8 cellular contexts compared by ENCODE assay signal in genomic region chr11:117179048-117179999, GRCh38. TPM values are rescaled to one million over a fixed set of nuclear protein-coding genes. Genes with fewer than 3 reads are reported as not detected.
DNase-seq lines count a peak whose midpoint lies in the region; ATAC-seq, FAIRE-seq and TF ChIP-seq lines count a peak whose summit lies in the region.

No MANE protein-coding gene starts in this region.

- H3K4me3 Mint-ChIP-seq in T-helper 2 cell treated with Interferon-gamma antibody and Interleukin-4, amounts not matched to agents 5 μg/mL and 100 μg/mL, for 36 hours, result peak overlapping the region; percentile 96
- peak overlapping the region; percentile 88 for H3K4me3 Mint-ChIP-seq in central memory CD8-positive, alpha-beta T cell

- FAIRE-seq in GM19239 (lab: Jason Lieb, UNC) (peak; percentile 97), HepG2 (lab: Jason Lieb, UNC) (no peak)

- peaks cover 42% of the 10 kb centered on the region for H3K4me1 ChIP-seq in HepG2 (ENCODE audit: insufficient read depth, low read length)

- no peaks in the 10 kb centered on the region; the same call in 1 of the 2 replicates for H4K20me1 ChIP-seq in HepG2 (ENCODE audit: insufficient read depth, low read length)

- TF ChIP-seq CTCF in BJ (IDR thresholded peaks at IDR 0.05; ENCODE audit: insufficient read depth, low read depth, low read length), result no peak
- no peak for TF ChIP-seq CTCF in HepG2 (CRISPR knock-in tag; IDR thresholded peaks at IDR 0.05)

- no peaks in the 10 kb centered on the region for H3K27me3 Mint-ChIP-seq in T-helper 2 cell treated with Interferon-gamma antibody and Interleukin-4, amounts not matched to agents 5 μg/mL and 100 μg/mL, for 36 hours (ENCODE audit: low read depth)
- no peaks in the 10 kb centered on the region for H3K27me3 Mint-ChIP-seq in central memory CD8-positive, alpha-beta T cell

- H3K4me1 Mint-ChIP-seq in T-helper 2 cell treated with Interferon-gamma antibody and Interleukin-4, amounts not matched to agents 5 μg/mL and 100 μg/mL, for 36 hours (ENCODE audit: low read depth), result peaks cover 27% of the 10 kb centered on the region
- H3K4me1 Mint-ChIP-seq in central memory CD8-positive, alpha-beta T cell, result peaks cover 29% of the 10 kb centered on the region

- TF ChIP-seq RAD21 in HepG2 (CRISPR knock-in tag; IDR thresholded peaks at IDR 0.05), result no peak

- peak overlapping the region; percentile 90 for H3K4me2 ChIP-seq in HepG2 (ENCODE audit: low read depth, low read length)

- H3K9me3 ChIP-seq in HepG2 (ENCODE audit: low read length), result no peaks in the 10 kb centered on the region

- 0% methylated on average over 3 of the region's 39 CpGs for WGBS in HepG2 (ENCODE audit: low lambda C conversion rate)

- intact Hi-C loops in HepG2 (cut with micrococcal nuclease; ENCODE audit: unreplicated experiment), result no loop called here

- DNase-seq in BJ (ENCODE audit: low read depth) (no peak), GM19239 (ENCODE audit: insufficient read length, low spot score) (no peak), HepG2 (ENCODE audit: low spot score) (no peak), NCI-H2029 (lab: John Stamatoyannopoulos, UW) (no peak)
- DNase-seq in T-helper 2 cell treated with Interferon-gamma antibody and Interleukin-4, amounts not matched to agents 5 μg/mL and 100 μg/mL, for 36 hours (ENCODE audit: low spot score), result peak; percentile 42
- peak; percentile 38 to 39 for DNase-seq in central memory CD8-positive, alpha-beta T cell (ENCODE audit: low spot score in 2 of 2)
- DNase-seq in stimulated activated CD4-positive, alpha-beta T cell treated with anti-CD3 and anti-CD28 coated beads, TNF-alpha, amount 100 ng/mL, for 48 hours (ENCODE audit: low read depth in 3 of 3), result peak in 2 of 3 donors; percentile 11 to 36

- ATAC-seq in HG03439 (IDR thresholded peaks at IDR 0.05; ENCODE audit: unreplicated experiment) (peak; percentile 34), HepG2 (peak; percentile 70)
- ATAC-seq in central memory CD8-positive, alpha-beta T cell (replicated peaks; ENCODE audit: extremely low read depth, poor library complexity, severe bottlenecking), result peak; percentile 59

- no peaks in the 10 kb centered on the region for H3K9me3 Mint-ChIP-seq in T-helper 2 cell treated with Interferon-gamma antibody and Interleukin-4, amounts not matched to agents 5 μg/mL and 100 μg/mL, for 36 hours
- no peaks in the 10 kb centered on the region for H3K9me3 Mint-ChIP-seq in central memory CD8-positive, alpha-beta T cell

- peak overlapping the region; percentile 73 for H3K27ac ChIP-seq in HepG2 (ENCODE audit: extremely low read length, insufficient read depth, low read length)

- H3K27me3 ChIP-seq in BJ (ENCODE audit: control insufficient read depth, insufficient read depth, low read length) (no peaks in the 10 kb centered on the region), HepG2 (ENCODE audit: control insufficient read depth in 1 of 2, insufficient read depth in 2 of 2, low read length in 2 of 2) (no peaks in the 10 kb centered on the region; a peak in 1 of 5 replicates)

- no peak for TF ChIP-seq POLR2A in HepG2 (IDR thresholded peaks at IDR 0.05; ENCODE audit: insufficient read depth in 1 of 2, low read depth in 2 of 2, low read length in 2 of 2)

- POLR2A ChIA-PET in BJ (lab: Charles Lee) (interaction anchor here (0.6 to 0.9 kb wide), 3 partner anchors 18 to 43 kb away, joined by 3 to 6 read pairs (median 4); no protein-coding TSS in a partner anchor), HepG2 (lab: Yijun Ruan, JAX) (interaction anchor here (0.8 to 2.4 kb wide), 13 partner anchors 9 to 406 kb away, joined by 3 to 41 read pairs (median 5); partner anchors contain the start of genes APOA1, BUD13, CEP164 and PAFAH1B2)

- H2AFZ ChIP-seq in HepG2 (ENCODE audit: low read length), result no peak overlapping the region

- H3K36me3 Mint-ChIP-seq in T-helper 2 cell treated with Interferon-gamma antibody and Interleukin-4, amounts not matched to agents 5 μg/mL and 100 μg/mL, for 36 hours (ENCODE audit: low read depth), result peaks cover 4% of the 10 kb centered on the region
- peaks cover 14% of the 10 kb centered on the region for H3K36me3 Mint-ChIP-seq in central memory CD8-positive, alpha-beta T cell (ENCODE audit: insufficient read depth)

- H3K27ac Mint-ChIP-seq in T-helper 2 cell treated with Interferon-gamma antibody and Interleukin-4, amounts not matched to agents 5 μg/mL and 100 μg/mL, for 36 hours, result peak overlapping the region; percentile 90
- peak overlapping the region; percentile 90 for H3K27ac Mint-ChIP-seq in central memory CD8-positive, alpha-beta T cell (ENCODE audit: low read depth)

- peak overlapping the region; percentile 71 for H3K4me3 ChIP-seq in BJ (ENCODE audit: low read depth, low read length)
- peak overlapping the region; percentile 82 to 97 (median 83) for H3K4me3 ChIP-seq in HepG2 (replicated peaks in 1 of 3; ENCODE audit: insufficient read depth in 1 of 3, low read depth in 2 of 3, low read length in 3 of 3)

- peaks cover 6% of the 10 kb centered on the region for H3K79me2 ChIP-seq in HepG2 (ENCODE audit: insufficient read depth, low read length)

- CTCF ChIA-PET in BJ (lab: Yijun Ruan, JAX), result interaction anchor here (0.6 to 4.1 kb wide), 7 partner anchors 7 to 80 kb away, joined by 4 to 44 read pairs (median 19); partner anchors contain the start of genes PCSK7 and RNF214
- CTCF ChIA-PET in HepG2 (lab: Yijun Ruan, JAX; ENCODE audit: low intra/inter-chr PET ratio, low total read pairs), result no interaction called here

- in situ Hi-C loops in HepG2 (cut with HindIII; ENCODE audit: extremely low pct_ligation_motif_present, low pct_unique_long_range_greater_than_20kb), result no loop called here

- no TSS peak for BruUV-seq in HepG2 (replicated peaks; lab: Mats Ljungman, UMichigan)

- TF ChIP-seq EP300 in HepG2 (IDR thresholded peaks at IDR 0.05; ENCODE audit: low read depth in 2 of 2, low read length in 2 of 2) (no peak), HepG2 (CRISPR knock-in tag; IDR thresholded peaks at IDR 0.05; ENCODE audit: borderline replicate concordance) (no peak)

- H3K36me3 ChIP-seq in BJ (ENCODE audit: control insufficient read depth, insufficient read depth, low read length) (peaks cover 9% of the 10 kb centered on the region), HepG2 (replicated peaks in 1 of 2; ENCODE audit: control insufficient read depth in 1 of 2, insufficient read depth in 2 of 2, low read length in 2 of 2) (peaks cover 3 to 12% of the 10 kb centered on the region in 2 experiments; a peak in 4 of 5 replicates)

- peak overlapping the region; percentile 79 for H3K9ac ChIP-seq in HepG2 (ENCODE audit: insufficient read depth, low read depth, low read length)

RNA-seq across cellular contexts. Expression of gene SIDT2, which starts 0.8 kb away (rescaled TPM):
- polyA plus RNA-seq in BJ (2011; rRNA removed) (44.4 and 71.3 TPM in 2 replicates), HepG2 (2011; rRNA removed) (26.8 and 28.0 TPM in 2 replicates)
- polyA minus RNA-seq in BJ (2011; rRNA and poly(A)+ RNA removed), result 75.4 and 78.3 TPM in 2 replicates
- total RNA-seq in HepG2 (2016; rRNA removed; fragmentation: Illumina TruSeq; extraction: Trizol), result 6.8 and 11.5 TPM in 2 replicates
- total RNA-seq in HepG2 (2016; cell fraction: cytosol; rRNA removed; fragmentation: Illumina TruSeq; extraction: Trizol; ENCODE audit: low read depth), result 8.7 and 10.3 TPM in 2 replicates
- total RNA-seq in HepG2 (2016; cell fraction: insoluble cytoplasmic fraction; rRNA removed; fragmentation: Illumina TruSeq; extraction: Trizol), result 6.4 and 12.0 TPM in 2 replicates
- 8.6 and 9.5 TPM in 2 replicates for total RNA-seq in HepG2 (2016; cell fraction: membrane; rRNA removed; fragmentation: Illumina TruSeq; extraction: Trizol)
- total RNA-seq in HepG2 (2016; cell fraction: nucleus; rRNA removed; fragmentation: Illumina TruSeq; extraction: Trizol), result 15.6 and 17.2 TPM in 2 replicates
- polyA plus RNA-seq in HepG2 (2011; cell fraction: cytosol; rRNA removed), result 10.5 and 14.3 TPM in 2 replicates
- 82.0 and 109 TPM in 2 replicates for polyA plus RNA-seq in HepG2 (2011; cell fraction: nucleus; rRNA removed)
- 15.1 and 15.4 TPM in 2 replicates for polyA plus RNA-seq in HepG2 (2012)
- 1.9 and 2.2 TPM in 2 replicates for polyA plus RNA-seq in HepG2 (2016; cell fraction: cytosol; fragmentation: Illumina TruSeq; extraction: Trizol; ENCODE audit: low read depth)
- 7.8 and 8.9 TPM in 2 replicates for polyA plus RNA-seq in HepG2 (2016; cell fraction: insoluble cytoplasmic fraction; fragmentation: Illumina TruSeq; extraction: Trizol; ENCODE audit: low read depth)
- polyA plus RNA-seq in HepG2 (2016; cell fraction: membrane; fragmentation: Illumina TruSeq; extraction: Trizol; ENCODE audit: low read depth), result 6.0 and 6.6 TPM in 2 replicates
- polyA plus RNA-seq in HepG2 (2016; cell fraction: nucleus; fragmentation: Illumina TruSeq; extraction: Trizol; ENCODE audit: insufficient read depth, low read depth), result 24.9 and 26.7 TPM in 2 replicates
- polyA minus RNA-seq in HepG2 (2011; rRNA and poly(A)+ RNA removed; ENCODE audit: low replicate concordance), result 25.1 and 71.4 TPM in 2 replicates
- 11.7 and 19.1 TPM in 2 replicates for polyA minus RNA-seq in HepG2 (2011; cell fraction: cytosol; rRNA and poly(A)+ RNA removed)
- 32.3 and 34.8 TPM in 2 replicates for polyA minus RNA-seq in HepG2 (2011; cell fraction: nucleus; rRNA and poly(A)+ RNA removed)

RNA-seq across cellular contexts. Expression of gene TAGLN, which starts 19.8 kb away (rescaled TPM):
- polyA plus RNA-seq in BJ (2011; rRNA removed) (5,131 and 6,322 TPM in 2 replicates), HepG2 (2011; rRNA removed) (12.6 and 14.1 TPM in 2 replicates)
- 562 and 936 TPM in 2 replicates for polyA minus RNA-seq in BJ (2011; rRNA and poly(A)+ RNA removed)
- 75.4 and 93.7 TPM in 2 replicates for total RNA-seq in HepG2 (2016; rRNA removed; fragmentation: Illumina TruSeq; extraction: Trizol)
- 15.8 and 16.5 TPM in 2 replicates for total RNA-seq in HepG2 (2016; cell fraction: cytosol; rRNA removed; fragmentation: Illumina TruSeq; extraction: Trizol; ENCODE audit: low read depth)
- total RNA-seq in HepG2 (2016; cell fraction: insoluble cytoplasmic fraction; rRNA removed; fragmentation: Illumina TruSeq; extraction: Trizol), result 83.7 and 102 TPM in 2 replicates
- 20.1 and 22.3 TPM in 2 replicates for total RNA-seq in HepG2 (2016; cell fraction: membrane; rRNA removed; fragmentation: Illumina TruSeq; extraction: Trizol)
- 36.8 and 37.1 TPM in 2 replicates for total RNA-seq in HepG2 (2016; cell fraction: nucleus; rRNA removed; fragmentation: Illumina TruSeq; extraction: Trizol)
- polyA plus RNA-seq in HepG2 (2011; cell fraction: cytosol; rRNA removed), result 11.6 and 11.8 TPM in 2 replicates
- 25.0 and 34.5 TPM in 2 replicates for polyA plus RNA-seq in HepG2 (2011; cell fraction: nucleus; rRNA removed)
- 3.6 and 5.8 TPM in 2 replicates for polyA plus RNA-seq in HepG2 (2012)
- polyA plus RNA-seq in HepG2 (2016; cell fraction: cytosol; fragmentation: Illumina TruSeq; extraction: Trizol; ENCODE audit: low read depth), result 19.4 and 20.0 TPM in 2 replicates
- 110 TPM in 2 replicates for polyA plus RNA-seq in HepG2 (2016; cell fraction: insoluble cytoplasmic fraction; fragmentation: Illumina TruSeq; extraction: Trizol; ENCODE audit: low read depth)
- 20.4 and 20.8 TPM in 2 replicates for polyA plus RNA-seq in HepG2 (2016; cell fraction: membrane; fragmentation: Illumina TruSeq; extraction: Trizol; ENCODE audit: low read depth)
- polyA plus RNA-seq in HepG2 (2016; cell fraction: nucleus; fragmentation: Illumina TruSeq; extraction: Trizol; ENCODE audit: insufficient read depth, low read depth), result 55.4 and 61.9 TPM in 2 replicates
- 1.5 and 8.0 TPM in 2 replicates for polyA minus RNA-seq in HepG2 (2011; rRNA and poly(A)+ RNA removed; ENCODE audit: low replicate concordance)
- polyA minus RNA-seq in HepG2 (2011; cell fraction: cytosol; rRNA and poly(A)+ RNA removed), result 2.4 and 3.3 TPM in 2 replicates
- 5.0 and 7.5 TPM in 2 replicates for polyA minus RNA-seq in HepG2 (2011; cell fraction: nucleus; rRNA and poly(A)+ RNA removed)

RNA-seq across cellular contexts. Expression of gene PAFAH1B2, which starts 35.2 kb away (rescaled TPM):
- polyA plus RNA-seq in BJ (2011; rRNA removed) (51.2 and 52.8 TPM in 2 replicates), HepG2 (2011; rRNA removed) (27.0 and 28.8 TPM in 2 replicates)
- 113 and 154 TPM in 2 replicates for polyA minus RNA-seq in BJ (2011; rRNA and poly(A)+ RNA removed)
- total RNA-seq in HepG2 (2016; rRNA removed; fragmentation: Illumina TruSeq; extraction: Trizol), result 104 and 178 TPM in 2 replicates
- 34.4 and 37.3 TPM in 2 replicates for total RNA-seq in HepG2 (2016; cell fraction: cytosol; rRNA removed; fragmentation: Illumina TruSeq; extraction: Trizol; ENCODE audit: low read depth)
- 107 and 164 TPM in 2 replicates for total RNA-seq in HepG2 (2016; cell fraction: insoluble cytoplasmic fraction; rRNA removed; fragmentation: Illumina TruSeq; extraction: Trizol)
- 37.1 and 43.1 TPM in 2 replicates for total RNA-seq in HepG2 (2016; cell fraction: membrane; rRNA removed; fragmentation: Illumina TruSeq; extraction: Trizol)
- 42.3 and 46.9 TPM in 2 replicates for total RNA-seq in HepG2 (2016; cell fraction: nucleus; rRNA removed; fragmentation: Illumina TruSeq; extraction: Trizol)
- 21.8 and 24.3 TPM in 2 replicates for polyA plus RNA-seq in HepG2 (2011; cell fraction: cytosol; rRNA removed)
- polyA plus RNA-seq in HepG2 (2011; cell fraction: nucleus; rRNA removed), result 15.1 and 15.4 TPM in 2 replicates
- polyA plus RNA-seq in HepG2 (2012), result 23.9 and 26.9 TPM in 2 replicates
- polyA plus RNA-seq in HepG2 (2016; cell fraction: cytosol; fragmentation: Illumina TruSeq; extraction: Trizol; ENCODE audit: low read depth), result 2.7 and 3.0 TPM in 2 replicates
- polyA plus RNA-seq in HepG2 (2016; cell fraction: insoluble cytoplasmic fraction; fragmentation: Illumina TruSeq; extraction: Trizol; ENCODE audit: low read depth), result 70.7 and 75.2 TPM in 2 replicates
- polyA plus RNA-seq in HepG2 (2016; cell fraction: membrane; fragmentation: Illumina TruSeq; extraction: Trizol; ENCODE audit: low read depth), result 12.5 and 14.8 TPM in 2 replicates
- 26.9 and 30.3 TPM in 2 replicates for polyA plus RNA-seq in HepG2 (2016; cell fraction: nucleus; fragmentation: Illumina TruSeq; extraction: Trizol; ENCODE audit: insufficient read depth, low read depth)
- 84.0 and 119 TPM in 2 replicates for polyA minus RNA-seq in HepG2 (2011; rRNA and poly(A)+ RNA removed; ENCODE audit: low replicate concordance)
- 68.8 and 69.8 TPM in 2 replicates for polyA minus RNA-seq in HepG2 (2011; cell fraction: cytosol; rRNA and poly(A)+ RNA removed)
- polyA minus RNA-seq in HepG2 (2011; cell fraction: nucleus; rRNA and poly(A)+ RNA removed), result 42.0 and 56.1 TPM in 2 replicates

RNA-seq across cellular contexts. Expression of gene PCSK7, which starts 52.5 kb away (rescaled TPM):
- 20.8 and 32.8 TPM in 2 replicates for polyA plus RNA-seq in BJ (2011; rRNA removed)
- polyA minus RNA-seq in BJ (2011; rRNA and poly(A)+ RNA removed), result 28.9 and 29.6 TPM in 2 replicates
- 6.8 and 13.8 TPM in 2 replicates for total RNA-seq in HepG2 (2016; rRNA removed; fragmentation: Illumina TruSeq; extraction: Trizol)
- 7.8 and 8.9 TPM in 2 replicates for total RNA-seq in HepG2 (2016; cell fraction: cytosol; rRNA removed; fragmentation: Illumina TruSeq; extraction: Trizol; ENCODE audit: low read depth)
- total RNA-seq in HepG2 (2016; cell fraction: insoluble cytoplasmic fraction; rRNA removed; fragmentation: Illumina TruSeq; extraction: Trizol), result 8.1 and 12.0 TPM in 2 replicates
- total RNA-seq in HepG2 (2016; cell fraction: membrane; rRNA removed; fragmentation: Illumina TruSeq; extraction: Trizol), result 6.1 and 6.3 TPM in 2 replicates
- total RNA-seq in HepG2 (2016; cell fraction: nucleus; rRNA removed; fragmentation: Illumina TruSeq; extraction: Trizol), result 16.5 and 17.3 TPM in 2 replicates
- polyA plus RNA-seq in HepG2 (2011; rRNA removed), result 13.4 and 14.4 TPM in 2 replicates
- 6.8 and 10.0 TPM in 2 replicates for polyA plus RNA-seq in HepG2 (2011; cell fraction: cytosol; rRNA removed)
- polyA plus RNA-seq in HepG2 (2011; cell fraction: nucleus; rRNA removed), result 63.6 and 86.3 TPM in 2 replicates
- polyA plus RNA-seq in HepG2 (2012), result 4.8 and 7.7 TPM in 2 replicates
- 1.6 and 1.8 TPM in 2 replicates for polyA plus RNA-seq in HepG2 (2016; cell fraction: cytosol; fragmentation: Illumina TruSeq; extraction: Trizol; ENCODE audit: low read depth)
- 7.1 and 8.6 TPM in 2 replicates for polyA plus RNA-seq in HepG2 (2016; cell fraction: insoluble cytoplasmic fraction; fragmentation: Illumina TruSeq; extraction: Trizol; ENCODE audit: low read depth)
- 3.0 and 4.2 TPM in 2 replicates for polyA plus RNA-seq in HepG2 (2016; cell fraction: membrane; fragmentation: Illumina TruSeq; extraction: Trizol; ENCODE audit: low read depth)
- polyA plus RNA-seq in HepG2 (2016; cell fraction: nucleus; fragmentation: Illumina TruSeq; extraction: Trizol; ENCODE audit: insufficient read depth, low read depth), result 59.8 and 63.8 TPM in 2 replicates
- 16.5 and 37.7 TPM in 2 replicates for polyA minus RNA-seq in HepG2 (2011; rRNA and poly(A)+ RNA removed; ENCODE audit: low replicate concordance)
- polyA minus RNA-seq in HepG2 (2011; cell fraction: cytosol; rRNA and poly(A)+ RNA removed), result 3.3 and 6.0 TPM in 2 replicates
- 13.0 and 13.4 TPM in 2 replicates for polyA minus RNA-seq in HepG2 (2011; cell fraction: nucleus; rRNA and poly(A)+ RNA removed)

RNA-seq across cellular contexts. Expression of gene RNF214, which starts 53.1 kb away (rescaled TPM):
- polyA plus RNA-seq in BJ (2011; rRNA removed), result 11.5 and 17.1 TPM in 2 replicates
- 25.8 and 26.0 TPM in 2 replicates for polyA minus RNA-seq in BJ (2011; rRNA and poly(A)+ RNA removed)
- total RNA-seq in HepG2 (2016; rRNA removed; fragmentation: Illumina TruSeq; extraction: Trizol), result 10.7 and 12.4 TPM in 2 replicates
- total RNA-seq in HepG2 (2016; cell fraction: cytosol; rRNA removed; fragmentation: Illumina TruSeq; extraction: Trizol; ENCODE audit: low read depth), result 4.7 and 5.5 TPM in 2 replicates
- 10.0 and 10.5 TPM in 2 replicates for total RNA-seq in HepG2 (2016; cell fraction: insoluble cytoplasmic fraction; rRNA removed; fragmentation: Illumina TruSeq; extraction: Trizol)
- total RNA-seq in HepG2 (2016; cell fraction: membrane; rRNA removed; fragmentation: Illumina TruSeq; extraction: Trizol), result 8.0 and 9.2 TPM in 2 replicates
- total RNA-seq in HepG2 (2016; cell fraction: nucleus; rRNA removed; fragmentation: Illumina TruSeq; extraction: Trizol), result 11.2 and 11.4 TPM in 2 replicates
- polyA plus RNA-seq in HepG2 (2011; rRNA removed), result 12.6 and 12.8 TPM in 2 replicates
- polyA plus RNA-seq in HepG2 (2011; cell fraction: cytosol; rRNA removed), result 5.0 and 8.9 TPM in 2 replicates
- 20.8 and 21.2 TPM in 2 replicates for polyA plus RNA-seq in HepG2 (2011; cell fraction: nucleus; rRNA removed)
- polyA plus RNA-seq in HepG2 (2012), result 9.1 and 10.6 TPM in 2 replicates
- polyA plus RNA-seq in HepG2 (2016; cell fraction: cytosol; fragmentation: Illumina TruSeq; extraction: Trizol; ENCODE audit: low read depth), result 2.7 and 3.1 TPM in 2 replicates
- 10.6 and 13.7 TPM in 2 replicates for polyA plus RNA-seq in HepG2 (2016; cell fraction: insoluble cytoplasmic fraction; fragmentation: Illumina TruSeq; extraction: Trizol; ENCODE audit: low read depth)
- polyA plus RNA-seq in HepG2 (2016; cell fraction: membrane; fragmentation: Illumina TruSeq; extraction: Trizol; ENCODE audit: low read depth), result 4.7 and 5.8 TPM in 2 replicates
- 26.2 and 27.4 TPM in 2 replicates for polyA plus RNA-seq in HepG2 (2016; cell fraction: nucleus; fragmentation: Illumina TruSeq; extraction: Trizol; ENCODE audit: insufficient read depth, low read depth)
- 20.7 and 43.7 TPM in 2 replicates for polyA minus RNA-seq in HepG2 (2011; rRNA and poly(A)+ RNA removed; ENCODE audit: low replicate concordance)
- polyA minus RNA-seq in HepG2 (2011; cell fraction: cytosol; rRNA and poly(A)+ RNA removed), result 10.5 and 12.9 TPM in 2 replicates
- 18.7 and 20.5 TPM in 2 replicates for polyA minus RNA-seq in HepG2 (2011; cell fraction: nucleus; rRNA and poly(A)+ RNA removed)

Comparison
In these comparisons a context has a peak if more than half of its experiments do, and no peak if none do; other contexts are left out.
1. DNase-seq: peak in T-helper 2 cell treated with Interferon-gamma antibody and Interleukin-4, amounts not matched to agents 5 μg/mL and 100 μg/mL, for 36 hours (single experiment), central memory CD8-positive, alpha-beta T cell (2 of 2) and stimulated activated CD4-positive, alpha-beta T cell treated with anti-CD3 and anti-CD28 coated beads, TNF-alpha, amount 100 ng/mL, for 48 hours (2 of 3); none in BJ (single experiment), GM19239 (single experiment), HepG2 (single experiment) and NCI-H2029 (single experiment).
2. RNA of gene TAGLN, which starts 19.8 kb away (polyA plus RNA-seq): 5,131 to 6,322 TPM in BJ; 3.6 to 110 TPM in HepG2; every median in the first group is over 10 times any median in the second.
3. Peak in every context shown above with its lines, with median percentiles within 50 percentile points of each other: ATAC-seq.